Comparison of ENCODE assay signal across 29 cellular contexts in the genomic region with DNA sequence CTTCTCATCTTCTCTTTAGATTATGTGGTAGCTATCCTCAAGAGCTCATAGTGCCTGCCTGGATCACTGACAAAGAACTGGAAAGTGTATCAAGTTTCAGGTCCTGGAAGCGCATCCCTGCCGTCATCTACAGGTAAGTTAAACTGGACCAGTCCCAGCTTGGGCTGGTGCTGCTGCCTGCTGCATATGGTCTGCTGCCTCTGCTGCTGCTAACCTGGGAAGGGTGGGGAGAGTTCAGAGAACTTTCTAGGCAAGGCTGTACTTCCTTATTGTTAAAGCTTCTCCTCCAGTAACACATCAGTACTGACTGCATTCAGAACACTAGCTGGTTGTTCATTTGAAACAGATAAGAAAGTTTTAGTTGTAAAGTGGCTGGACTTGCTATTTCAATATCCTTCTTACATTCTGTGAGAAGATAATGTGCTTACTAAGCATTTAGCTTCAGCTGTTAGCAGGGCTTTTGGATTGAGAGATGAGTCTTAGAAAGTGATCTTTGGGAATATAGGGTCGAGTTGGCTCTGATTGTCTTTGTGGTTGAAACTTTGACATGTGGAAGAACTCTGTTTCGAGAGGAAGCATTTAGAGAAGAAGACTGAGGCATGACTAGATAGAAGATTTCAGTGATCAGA.
A peak's percentile ranks its signal among the peaks of the same experiment; 100 is the strongest.
DNase-seq lines count a peak whose midpoint lies in the region; ATAC-seq and TF ChIP-seq lines count a peak whose summit lies in the region.
"Had no signal": no experiment of that assay in that cellular context is flagged by ENCODE, and none has a peak within 500 bp of the region (broad histone marks: within the 10 kb centered on the region; RNA-seq: fewer than 3 reads in every experiment).

No MANE protein-coding gene starts in this region.

- POLR2A ChIA-PET in CD4-positive, alpha-beta memory T cell (lab: Charles Lee; ENCODE audit: partially characterized antibody): no interaction called here

- H3K4me1 Mint-ChIP-seq in CD4-positive, alpha-beta memory T cell: peaks cover 0 to 4% (median 2%) of the 10 kb centered on the region in 4 donors
- H3K4me1 Mint-ChIP-seq in activated T-helper 1 cell treated with anti-CD3 and anti-CD28 coated beads, Interleukin-12 subunit alpha, Interleukin-12 subunit beta, Interleukin-2, Interleukin-4 antibody, amounts not matched to agents 30 ng/mL and 10 ng/mL and 1 ng/mL, durations not matched to agents 14 hours and 24 hours and 36 hours (ENCODE audit: low read depth): peaks cover 18% of the 10 kb centered on the region
- H3K4me1 Mint-ChIP-seq: activated B cell treated with CpG ODN at 0.5 μM for 24 hours had no signal

- no peaks in the 10 kb centered on the region for H3K4me1 ChIP-seq in CD4-positive, alpha-beta memory T cell (ENCODE audit: insufficient read depth, low read length)
- H3K4me1 ChIP-seq in mucosa of descending colon (ENCODE audit: low read depth): peaks cover 14% of the 10 kb centered on the region
- H3K4me1 ChIP-seq: parathyroid adenoma, vagina had no signal

- DNase-seq in NCI-H510A treated with DMSO at 0.1 percent for 48 hours (lab: John Stamatoyannopoulos, UW) (peak; percentile 26), NCI-H510A (lab: John Stamatoyannopoulos, UW) (no peak), mucosa of descending colon (peak in 2 of 3 donors; percentile 66 to 79), kidney tubule cell (ENCODE audit: low spot score) (no peak), sciatic nerve (ENCODE audit: low spot score) (no peak)
- no peak for DNase-seq in CD4-positive, alpha-beta memory T cell
- no peak for DNase-seq in activated T-helper 1 cell treated with anti-CD3 and anti-CD28 coated beads, Interleukin-12 subunit alpha, Interleukin-12 subunit beta, Interleukin-2, Interleukin-4 antibody, amounts not matched to agents 30 ng/mL and 10 ng/mL and 1 ng/mL, durations not matched to agents 14 hours and 24 hours and 36 hours (ENCODE audit: low spot score)
- DNase-seq: activated B cell treated with CpG ODN at 0.5 μM for 24 hours; activated CD4-positive, alpha-beta T cell treated with anti-CD3 and anti-CD28 coated beads, Interleukin-2, amount 50 U/mL, for 4 hours; activated CD8-positive, alpha-beta memory T cell treated with anti-CD3 and anti-CD28 coated beads, Interleukin-2, amount 10 ng/mL, durations not matched to agents 7 days and 5 days; activated naive CD4-positive, alpha-beta T cell treated with anti-CD3 and anti-CD28 coated beads, Interleukin-2, amount 50 U/mL, for 16 hours; effector memory CD4-positive, alpha-beta T cell; H7; kidney glomerular epithelial cell; lower lobe of right lung; MM.1S; NCI-H2081 treated with DMSO at 0.1 percent for 48 hours; NCI-H446; stimulated activated CD4-positive, alpha-beta T cell treated with anti-CD3 and anti-CD28 coated beads, Interleukin-1b, Interleukin-23, amount 100 ng/mL, for 48 hours; stimulated activated naive CD8-positive, alpha-beta T cell treated with anti-CD3 and anti-CD28 coated beads, Interleukin-15, amount 100 ng/mL, for 72 hours; T-helper 1 cell had no signal

- H3K9me3 ChIP-seq in CD4-positive, alpha-beta memory T cell (ENCODE audit: control insufficient read depth in 1 of 2, low read length in 2 of 2): no peaks in the 10 kb centered on the region
- no peaks in the 10 kb centered on the region for H3K9me3 ChIP-seq in mucosa of descending colon
- H3K9me3 ChIP-seq: lower lobe of right lung, thoracic aorta, vagina had no signal

- H3K36me3 Mint-ChIP-seq in CD4-positive, alpha-beta memory T cell: peaks cover 32 to 58% of the 10 kb centered on the region in 2 donors
- peaks cover 18% of the 10 kb centered on the region for H3K36me3 Mint-ChIP-seq in activated T-helper 1 cell treated with anti-CD3 and anti-CD28 coated beads, Interleukin-12 subunit alpha, Interleukin-12 subunit beta, Interleukin-2, Interleukin-4 antibody, amounts not matched to agents 30 ng/mL and 10 ng/mL and 1 ng/mL, durations not matched to agents 14 hours and 24 hours and 36 hours (ENCODE audit: low read depth)

- intact Hi-C loops in CD4-positive, alpha-beta memory T cell (cut with micrococcal nuclease): no loop called here
- intact Hi-C loops in activated T-helper 1 cell treated with anti-CD3 and anti-CD28 coated beads, Interleukin-12 subunit alpha, Interleukin-12 subunit beta, Interleukin-2, Interleukin-4 antibody, amounts not matched to agents 30 ng/mL and 10 ng/mL and 1 ng/mL, durations not matched to agents 14 hours and 24 hours and 36 hours (cut with micrococcal nuclease): loop anchor here (10.0 kb wide), 1 partner anchor 298 kb away; no protein-coding TSS in a partner anchor
- intact Hi-C loops in mucosa of descending colon (cut with DNase I, micrococcal nuclease) (no loop called here), sciatic nerve (cut with DNase I) (no loop called here)

- no peak for TF ChIP-seq CTCF in mucosa of descending colon (IDR thresholded peaks at IDR 0.05)

- no peaks in the 10 kb centered on the region for H3K27me3 ChIP-seq in CD4-positive, alpha-beta memory T cell (ENCODE audit: insufficient read depth, low read length)
- H3K27me3 ChIP-seq: hepatocyte, vagina had no signal

- H3K27me3 Mint-ChIP-seq in CD4-positive, alpha-beta memory T cell: no peaks in the 10 kb centered on the region
- H3K27me3 Mint-ChIP-seq in activated T-helper 1 cell treated with anti-CD3 and anti-CD28 coated beads, Interleukin-12 subunit alpha, Interleukin-12 subunit beta, Interleukin-2, Interleukin-4 antibody, amounts not matched to agents 30 ng/mL and 10 ng/mL and 1 ng/mL, durations not matched to agents 14 hours and 24 hours and 36 hours (ENCODE audit: insufficient read depth): no peaks in the 10 kb centered on the region
- H3K27me3 Mint-ChIP-seq: activated B cell treated with CpG ODN at 0.5 μM for 24 hours; activated CD8-positive, alpha-beta memory T cell treated with anti-CD3 and anti-CD28 coated beads, Interleukin-2, amount 10 ng/mL, durations not matched to agents 7 days and 5 days; stimulated activated naive CD8-positive, alpha-beta T cell treated with anti-CD3 and anti-CD28 coated beads, Interleukin-15, amount 100 ng/mL, for 72 hours had no signal

- H3K27ac Mint-ChIP-seq in CD4-positive, alpha-beta memory T cell: peak overlapping the region in 5 of 7 donors; percentile 1 to 72 (median 52)
- peak overlapping the region; percentile 53 for H3K27ac Mint-ChIP-seq in activated T-helper 1 cell treated with anti-CD3 and anti-CD28 coated beads, Interleukin-12 subunit alpha, Interleukin-12 subunit beta, Interleukin-2, Interleukin-4 antibody, amounts not matched to agents 30 ng/mL and 10 ng/mL and 1 ng/mL, durations not matched to agents 14 hours and 24 hours and 36 hours
- H3K27ac Mint-ChIP-seq: activated B cell treated with CpG ODN at 0.5 μM for 24 hours; activated CD8-positive, alpha-beta memory T cell treated with anti-CD3 and anti-CD28 coated beads, Interleukin-2, amount 10 ng/mL, durations not matched to agents 7 days and 5 days; stimulated activated naive CD8-positive, alpha-beta T cell treated with anti-CD3 and anti-CD28 coated beads, Interleukin-15, amount 100 ng/mL, for 72 hours had no signal

- no peak overlapping the region for H3K27ac ChIP-seq in CD4-positive, alpha-beta memory T cell (ENCODE audit: low read depth, low read length)
- H3K27ac ChIP-seq: epithelial cell of prostate, hepatocyte, HL-60, lower lobe of right lung, parathyroid adenoma, thoracic aorta, vagina had no signal

- H3K9me3 Mint-ChIP-seq in CD4-positive, alpha-beta memory T cell: no peaks in the 10 kb centered on the region
- no peaks in the 10 kb centered on the region for H3K9me3 Mint-ChIP-seq in activated T-helper 1 cell treated with anti-CD3 and anti-CD28 coated beads, Interleukin-12 subunit alpha, Interleukin-12 subunit beta, Interleukin-2, Interleukin-4 antibody, amounts not matched to agents 30 ng/mL and 10 ng/mL and 1 ng/mL, durations not matched to agents 14 hours and 24 hours and 36 hours
- H3K9me3 Mint-ChIP-seq: activated B cell treated with CpG ODN at 0.5 μM for 24 hours; neural crest cell; stimulated activated naive CD8-positive, alpha-beta T cell treated with anti-CD3 and anti-CD28 coated beads, Interleukin-15, amount 100 ng/mL, for 72 hours had no signal

- no peak overlapping the region for H3K4me3 Mint-ChIP-seq in CD4-positive, alpha-beta memory T cell
- H3K4me3 Mint-ChIP-seq in activated T-helper 1 cell treated with anti-CD3 and anti-CD28 coated beads, Interleukin-12 subunit alpha, Interleukin-12 subunit beta, Interleukin-2, Interleukin-4 antibody, amounts not matched to agents 30 ng/mL and 10 ng/mL and 1 ng/mL, durations not matched to agents 14 hours and 24 hours and 36 hours: no peak overlapping the region
- H3K4me3 Mint-ChIP-seq: activated B cell treated with CpG ODN at 0.5 μM for 24 hours; activated CD8-positive, alpha-beta memory T cell treated with anti-CD3 and anti-CD28 coated beads, Interleukin-2, amount 10 ng/mL, durations not matched to agents 7 days and 5 days; neural crest cell; stimulated activated naive CD8-positive, alpha-beta T cell treated with anti-CD3 and anti-CD28 coated beads, Interleukin-15, amount 100 ng/mL, for 72 hours had no signal

- peak; percentile 94 for ATAC-seq in mucosa of descending colon
- ATAC-seq in GM19463 (IDR thresholded peaks at IDR 0.05; ENCODE audit: unreplicated experiment): no peak
- no peak for ATAC-seq in sciatic nerve
- ATAC-seq: activated CD8-positive, alpha-beta memory T cell treated with anti-CD3 and anti-CD28 coated beads, Interleukin-2, amount 10 ng/mL, durations not matched to agents 7 days and 5 days; lower lobe of right lung; stimulated activated naive CD8-positive, alpha-beta T cell treated with anti-CD3 and anti-CD28 coated beads, Interleukin-15, amount 100 ng/mL, for 72 hours had no signal

- no peak overlapping the region for H3K4me3 ChIP-seq in CD4-positive, alpha-beta memory T cell (ENCODE audit: low read length in 2 of 2)
- no peak overlapping the region for H3K4me3 ChIP-seq in mucosa of descending colon
- H3K4me3 ChIP-seq: hepatocyte, lower lobe of right lung, thoracic aorta, vagina had no signal

- CTCF ChIA-PET in CD4-positive, alpha-beta memory T cell (lab: Charles Lee; ENCODE audit: partially characterized antibody): interaction anchor here (0.8 to 5.4 kb wide), 7 partner anchors 7 to 378 kb away, joined by 3 to 40 read pairs (median 4); no protein-coding TSS in a partner anchor

- peaks cover 34% of the 10 kb centered on the region for H3K36me3 ChIP-seq in CD4-positive, alpha-beta memory T cell (ENCODE audit: insufficient read depth, low read length)
- H3K36me3 ChIP-seq in mucosa of descending colon (ENCODE audit: low read depth): no peaks in the 10 kb centered on the region

Comparison
In these comparisons a context has a peak if more than half of its experiments do, and no peak if none do; other contexts are left out.
1. DNase-seq: peak in NCI-H510A treated with DMSO at 0.1 percent for 48 hours (single experiment) and mucosa of descending colon (2 of 3); none in NCI-H510A (single experiment), CD4-positive, alpha-beta memory T cell (0 of 5), activated T-helper 1 cell treated with anti-CD3 and anti-CD28 coated beads, Interleukin-12 subunit alpha, Interleukin-12 subunit beta, Interleukin-2, Interleukin-4 antibody, amounts not matched to agents 30 ng/mL and 10 ng/mL and 1 ng/mL, durations not matched to agents 14 hours and 24 hours and 36 hours (single experiment), kidney tubule cell (single experiment) and sciatic nerve (single experiment).